Comparison of ENCODE assay signal across 21 cellular contexts in genomic region chr11:122745111-122745510, GRCh38.
A peak's percentile ranks its signal among the peaks of the same experiment; 100 is the strongest.
DNase-seq lines count a peak whose midpoint lies in the region; ATAC-seq and TF ChIP-seq lines count a peak whose summit lies in the region.
"Had no signal": no experiment of that assay in that cellular context is flagged by ENCODE, and none has a peak within 500 bp of the region (broad histone marks: within the 10 kb centered on the region; RNA-seq: fewer than 3 reads in every experiment).

No MANE protein-coding gene starts in this region.

- no peaks in the 10 kb centered on the region for H3K9me3 Mint-ChIP-seq in CD8-positive, alpha-beta T cell
- peaks cover 2% of the 10 kb centered on the region for H3K9me3 Mint-ChIP-seq in memory B cell
- H3K9me3 Mint-ChIP-seq: CD8-positive, alpha-beta memory T cell had no signal

- H3K27ac Mint-ChIP-seq in CD8-positive, alpha-beta T cell = no peak overlapping the region
- peak overlapping the region; percentile 92 for H3K27ac Mint-ChIP-seq in memory B cell
- H3K27ac Mint-ChIP-seq: effector memory CD8-positive, alpha-beta T cell; stimulated activated effector memory CD8-positive, alpha-beta T cell treated with anti-CD3 and anti-CD28 coated beads, Interleukin-12 subunit alpha, Interleukin-12 subunit beta, amount 100 ng/mL, for 72 hours had no signal

- H3K27me3 Mint-ChIP-seq in CD8-positive, alpha-beta T cell (ENCODE audit: low read depth) = no peaks in the 10 kb centered on the region
- H3K27me3 Mint-ChIP-seq in memory B cell = no peaks in the 10 kb centered on the region
- H3K27me3 Mint-ChIP-seq: CD8-positive, alpha-beta memory T cell; effector memory CD8-positive, alpha-beta T cell had no signal

- H3K36me3 ChIP-seq in BLaER1 (peaks cover 59% of the 10 kb centered on the region), MG63 (peaks cover 2% of the 10 kb centered on the region; the same call in 1 of the 2 replicates), vagina (no peaks in the 10 kb centered on the region)
- no peaks in the 10 kb centered on the region for H3K36me3 ChIP-seq in CD8-positive, alpha-beta T cell (ENCODE audit: insufficient read depth, low read length)
- H3K36me3 ChIP-seq: colonic mucosa, suprapubic skin had no signal

- ATAC-seq in CD8-positive, alpha-beta T cell = no peak
- ATAC-seq in memory B cell (ENCODE audit: low read depth) = no peak
- no peak for ATAC-seq in GM18519 (IDR thresholded peaks at IDR 0.05; ENCODE audit: low FRiP score, unreplicated experiment)
- ATAC-seq in HG03432 (IDR thresholded peaks at IDR 0.05; ENCODE audit: unreplicated experiment) = no peak
- ATAC-seq: activated CD4-positive, CD25-positive, alpha-beta regulatory T cell treated with anti-CD3 and anti-CD28 coated beads, Interleukin-2, amount 50 U/mL, for 24 hours; effector memory CD8-positive, alpha-beta T cell; left colon; stimulated activated effector memory CD8-positive, alpha-beta T cell treated with anti-CD3 and anti-CD28 coated beads, Interleukin-12 subunit alpha, Interleukin-12 subunit beta, amount 100 ng/mL, for 72 hours had no signal

- no peaks in the 10 kb centered on the region for H3K9me3 ChIP-seq in BLaER1
- no peaks in the 10 kb centered on the region for H3K9me3 ChIP-seq in CD8-positive, alpha-beta T cell (ENCODE audit: low read length)
- no peaks in the 10 kb centered on the region for H3K9me3 ChIP-seq in MG63
- H3K9me3 ChIP-seq in vagina = no peaks in the 10 kb centered on the region
- H3K9me3 ChIP-seq: colonic mucosa, SK-N-SH, suprapubic skin had no signal

- intact Hi-C loops in CD8-positive, alpha-beta T cell (cut with DNase I, micrococcal nuclease) = loop anchor here in 1 of 2 experiments (2.0 kb wide), 1 partner anchor 48 kb away; no protein-coding TSS in a partner anchor
- intact Hi-C loops in vagina (cut with DNase I) = no loop called here

- no peak for DNase-seq in CD8-positive, alpha-beta T cell
- DNase-seq in MG63 (peak; percentile 62), memory B cell (ENCODE audit: low spot score in 2 of 2) (no peak), vagina (ENCODE audit: extremely low spot score in 2 of 2) (no peak)
- DNase-seq: CD8-positive, alpha-beta memory T cell; colonic mucosa; effector memory CD8-positive, alpha-beta T cell; foreskin melanocyte; H7; Kasumi-1; left colon; NCI-H1092; NCI-H187; SK-N-SH had no signal

- H4K20me1 ChIP-seq in BLaER1 = peaks cover 100% of the 10 kb centered on the region

- TF ChIP-seq CTCF in CD8-positive, alpha-beta T cell (IDR thresholded peaks at IDR 0.05) = no peak
- no peak for TF ChIP-seq CTCF in vagina (IDR thresholded peaks at IDR 0.05)

- H3K4me1 ChIP-seq in BLaER1 (peaks cover 100% of the 10 kb centered on the region), vagina (peaks cover 31% of the 10 kb centered on the region)
- peaks cover 81% of the 10 kb centered on the region for H3K4me1 ChIP-seq in CD8-positive, alpha-beta T cell (ENCODE audit: insufficient read depth, low read length)

- no peak overlapping the region for H3K4me3 Mint-ChIP-seq in CD8-positive, alpha-beta T cell
- no peak overlapping the region for H3K4me3 Mint-ChIP-seq in memory B cell
- H3K4me3 Mint-ChIP-seq: stimulated activated effector memory CD8-positive, alpha-beta T cell treated with anti-CD3 and anti-CD28 coated beads, Interleukin-12 subunit alpha, Interleukin-12 subunit beta, amount 100 ng/mL, for 72 hours had no signal

- CTCF ChIA-PET in CD8-positive, alpha-beta T cell (lab: Charles Lee) = interaction anchor here (0.7 to 18.4 kb wide), 11 partner anchors 9 to 111 kb away, joined by 3 to 517 read pairs (median 7); partner anchors contain the start of gene UBASH3B

- POLR2A ChIA-PET in CD8-positive, alpha-beta T cell (lab: Charles Lee) = interaction anchor here (0.7 to 5.2 kb wide), 9 partner anchors 10 to 89 kb away, joined by 3 to 33 read pairs (median 6); partner anchors contain the start of gene UBASH3B

- peak overlapping the region; percentile 78 for H3K4me2 ChIP-seq in BLaER1
- H3K4me2 ChIP-seq: SK-N-SH, smooth muscle cell had no signal

- H3K27ac ChIP-seq in BLaER1 (peak overlapping the region; percentile 83), vagina (no peak overlapping the region)
- H3K27ac ChIP-seq in CD8-positive, alpha-beta T cell (ENCODE audit: low read depth, low read length) = peak overlapping the region; percentile 22
- H3K27ac ChIP-seq: colonic mucosa, suprapubic skin had no signal

- H3K4me1 Mint-ChIP-seq in CD8-positive, alpha-beta T cell (ENCODE audit: low read depth) = peaks cover 15% of the 10 kb centered on the region
- peaks cover 30% of the 10 kb centered on the region for H3K4me1 Mint-ChIP-seq in memory B cell

- no peak for TF ChIP-seq POLR2A in vagina (IDR thresholded peaks at IDR 0.05)

- H3K36me3 Mint-ChIP-seq in CD8-positive, alpha-beta T cell = no peaks in the 10 kb centered on the region
- no peaks in the 10 kb centered on the region for H3K36me3 Mint-ChIP-seq in memory B cell
- H3K36me3 Mint-ChIP-seq: CD8-positive, alpha-beta memory T cell had no signal

- H3K4me3 ChIP-seq in BLaER1 (no peak overlapping the region), MG63 (no peak overlapping the region), vagina (no peak overlapping the region)
- H3K4me3 ChIP-seq in CD8-positive, alpha-beta T cell (ENCODE audit: low read depth, low read length) = no peak overlapping the region
- H3K4me3 ChIP-seq: colonic mucosa, smooth muscle cell, suprapubic skin had no signal

- peak overlapping the region; percentile 72 for H3K9ac ChIP-seq in BLaER1
- H3K9ac ChIP-seq: SK-N-SH had no signal

- no peaks in the 10 kb centered on the region for H3K27me3 ChIP-seq in BLaER1
- no peaks in the 10 kb centered on the region for H3K27me3 ChIP-seq in CD8-positive, alpha-beta T cell (ENCODE audit: insufficient read depth, low read length)
- no peaks in the 10 kb centered on the region for H3K27me3 ChIP-seq in MG63
- no peaks in the 10 kb centered on the region for H3K27me3 ChIP-seq in vagina
- H3K27me3 ChIP-seq: colonic mucosa, suprapubic skin had no signal
